Comparison of ENCODE assay signal across 8 cellular contexts in genomic region chr11:45885921-45886721, GRCh38. TPM values are rescaled to one million over a fixed set of nuclear protein-coding genes. Genes with fewer than 3 reads are reported as not detected.
DNase-seq lines count a peak whose midpoint lies in the region; ATAC-seq and TF ChIP-seq lines count a peak whose summit lies in the region.

No MANE protein-coding gene starts in this region.

- no peaks in the 10 kb centered on the region for H3K9me2 ChIP-seq in OCI-LY7 (ENCODE audit: insufficient read depth, low read length)

- peak overlapping the region; percentile 56 for H3K4me2 ChIP-seq in OCI-LY7 (ENCODE audit: low read length)

- CTCF ChIA-PET in OCI-LY7 (lab: Charles Lee; ENCODE audit: unreplicated experiment): no interaction called here

- H3K4me1 ChIP-seq in OCI-LY7 (ENCODE audit: insufficient read depth, low read length, poor library complexity, severe bottlenecking) (no peaks in the 10 kb centered on the region), prostate gland (replicated peaks) (no peaks in the 10 kb centered on the region)

- POLR2A ChIA-PET in OCI-LY7 (lab: Charles Lee): no interaction called here

- intact Hi-C loops in OCI-LY7 (cut with micrococcal nuclease; ENCODE audit: unreplicated experiment): no loop called here
- intact Hi-C loops in prostate gland (cut with DNase I): no loop called here

- H3K4me3 ChIP-seq in GM12875 (ENCODE audit: low read depth, low read length): peak overlapping the region; percentile 27
- peak overlapping the region; percentile 41 for H3K4me3 ChIP-seq in OCI-LY7 (ENCODE audit: low read depth, low read length, poor library complexity, severe bottlenecking)
- H3K4me3 ChIP-seq in fibroblast of pulmonary artery (replicated peaks; ENCODE audit: low read depth, low read length): peak overlapping the region; percentile 43
- H3K4me3 ChIP-seq in prostate gland: peak overlapping the region; percentile 41 to 59

- no peak for TF ChIP-seq POLR2A in prostate gland (IDR thresholded peaks at IDR 0.05)

- H3K27ac ChIP-seq in OCI-LY7 (ENCODE audit: low read depth, low read length, poor library complexity, severe bottlenecking) (no peak overlapping the region), prostate gland (no peak overlapping the region)

- ATAC-seq in GM18861 (IDR thresholded peaks at IDR 0.05; ENCODE audit: unreplicated experiment): no peak

- H3K36me3 ChIP-seq in OCI-LY7 (ENCODE audit: insufficient read depth, low read length) (no peaks in the 10 kb centered on the region), prostate gland (no peaks in the 10 kb centered on the region)

- BruUV-seq in OCI-LY7 (replicated peaks; lab: Mats Ljungman, UMichigan): no TSS peak

- H3K9me3 ChIP-seq in OCI-LY7 (ENCODE audit: low read length) (no peaks in the 10 kb centered on the region), prostate gland (no peaks in the 10 kb centered on the region)

- no peaks in the 10 kb centered on the region for H3K79me2 ChIP-seq in OCI-LY7 (ENCODE audit: insufficient read depth, low read depth, low read length)

- H2AFZ ChIP-seq in OCI-LY7 (ENCODE audit: low read length): no peak overlapping the region

- no peak for DNase-seq in OCI-LY7 (ENCODE audit: low spot score)
- DNase-seq in fibroblast of pulmonary artery (ENCODE audit: low read depth): no peak
- DNase-seq in prostate gland (ENCODE audit: low spot score): no peak
- DNase-seq in NCI-H1694 treated with DMSO at 0.1 percent for 48 hours (lab: John Stamatoyannopoulos, UW): no peak
- no peak for DNase-seq in SKM-1 treated with dmso at 0.1 percent for 144 hours (lab: John Stamatoyannopoulos, UW; ENCODE audit: unreplicated experiment)
- no peak for DNase-seq in activated CD4-positive, alpha-beta T cell treated with anti-CD3 and anti-CD28 coated beads for 48 hours

- TF ChIP-seq CTCF in GM12875 (IDR thresholded peaks at IDR 0.05; ENCODE audit: borderline replicate concordance, insufficient read depth, low read depth, low read length): no peak
- TF ChIP-seq CTCF in OCI-LY7 (conservative IDR thresholded peaks at IDR 0.05; ENCODE audit: low read length): no peak
- TF ChIP-seq CTCF in fibroblast of pulmonary artery (IDR thresholded peaks at IDR 0.05; ENCODE audit: low read length, missing control alignments): no peak
- no peak for TF ChIP-seq CTCF in prostate gland (IDR thresholded peaks at IDR 0.05)

- 13% methylated on average over 42 of the region's 43 CpGs for WGBS in prostate gland

- H4K20me1 ChIP-seq in OCI-LY7 (ENCODE audit: insufficient read depth, low read length): no peaks in the 10 kb centered on the region

- H3K27me3 ChIP-seq in prostate gland (replicated peaks; ENCODE audit: insufficient read depth): no peaks in the 10 kb centered on the region

RNA-seq across cellular contexts. Expression of gene MAPK8IP1, which starts 0.7 kb away (rescaled TPM):
- 2.2 and 2.9 TPM in 2 replicates for total RNA-seq in OCI-LY7 (2014; rRNA removed; shearing (Covaris generic))
- total RNA-seq in OCI-LY7 (2022) (1.5 and 2.2 TPM in 2 replicates), prostate gland (10 to 100 TPM; 19.8 to 46.9 TPM)

RNA-seq across cellular contexts. Expression of gene FREY1, which starts 20.9 kb away (rescaled TPM):
- 2.4 and 3.3 TPM in 2 replicates for total RNA-seq in OCI-LY7 (2014; rRNA removed; shearing (Covaris generic))
- total RNA-seq in OCI-LY7 (2022): 3.7 and 4.3 TPM in 2 replicates
- total RNA-seq in prostate gland: 1 to 10 TPM in 1 of 2 donors, under 1 TPM in 1; 0.59 to 2.8 TPM

RNA-seq across cellular contexts. Expression of gene PEX16, which starts 31.6 kb away (rescaled TPM):
- 41.0 TPM in 2 replicates for total RNA-seq in OCI-LY7 (2014; rRNA removed; shearing (Covaris generic))
- total RNA-seq in OCI-LY7 (2022) (42.1 and 43.9 TPM in 2 replicates), prostate gland (10 to 100 TPM; 31.8 to 35.4 TPM)

RNA-seq across cellular contexts. Expression of gene LARGE2, which starts 36.3 kb away (rescaled TPM):
- 0.08 and 0.60 TPM in 2 replicates for total RNA-seq in OCI-LY7 (2014; rRNA removed; shearing (Covaris generic))
- 1.00 and 1.3 TPM in 2 replicates for total RNA-seq in OCI-LY7 (2022)
- 10 to 100 TPM; 20.2 to 33.6 TPM for total RNA-seq in prostate gland

RNA-seq across cellular contexts. Expression of gene CRY2, which starts 38.8 kb away (rescaled TPM):
- total RNA-seq in OCI-LY7 (2014; rRNA removed; shearing (Covaris generic)): 19.2 and 24.5 TPM in 2 replicates
- 24.6 and 27.2 TPM in 2 replicates for total RNA-seq in OCI-LY7 (2022)
- total RNA-seq in prostate gland: 10 to 100 TPM; 45.4 to 70.8 TPM

Comparison
In these comparisons a context has a peak if more than half of its experiments do, and no peak if none do; other contexts are left out.
1. RNA of gene MAPK8IP1, which starts 0.7 kb away (total RNA-seq): 19.8 to 46.9 TPM in prostate gland; 1.5 to 2.9 TPM in OCI-LY7; every median in the first group is over 4 times any median in the second.
2. Peak in every context shown above with its lines, with median percentiles within 50 percentile points of each other: H3K4me3 ChIP-seq.